29 cellular contexts compared by ENCODE assay signal in the genomic region with DNA sequence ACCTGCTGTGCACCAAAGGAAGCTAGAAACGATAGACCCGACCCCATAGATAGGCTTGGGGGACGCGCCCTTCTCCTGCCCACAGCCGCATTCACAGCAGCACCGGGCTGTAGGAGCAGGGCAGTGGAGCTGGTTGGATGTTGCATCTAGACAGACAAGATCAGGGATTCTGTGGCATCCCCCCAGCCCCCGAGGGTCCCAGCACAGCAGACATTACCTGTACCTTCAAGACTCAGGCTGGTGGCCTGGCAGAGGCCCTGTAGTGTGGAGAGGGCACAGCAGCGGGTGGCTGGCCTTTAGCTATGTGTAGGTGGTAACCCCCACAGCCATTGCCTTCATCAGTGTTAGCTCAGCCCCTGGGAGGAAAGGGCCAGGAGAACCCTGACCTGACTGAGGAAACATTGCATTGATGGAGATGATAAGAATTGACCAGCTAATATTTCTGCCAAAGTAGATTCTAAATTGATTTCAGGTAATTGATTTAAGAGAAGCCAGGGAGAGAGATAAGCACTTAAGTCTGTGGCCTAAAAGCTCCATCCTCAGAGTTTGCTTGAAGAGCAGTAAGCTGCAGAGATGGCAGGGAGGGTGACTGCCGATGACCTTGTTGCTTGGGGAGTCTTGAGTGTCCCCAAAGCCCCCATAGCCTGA.
"Had no signal": no experiment of that assay in that cellular context is flagged by ENCODE, and none has a peak within 500 bp of the region (broad histone marks: within the 10 kb centered on the region; RNA-seq: fewer than 3 reads in every experiment).

No MANE protein-coding gene starts in this region.

- H3K27ac ChIP-seq: ovary, parathyroid adenoma, psoas muscle, right lobe of liver, sigmoid colon, suprapubic skin, testis, tibial artery, transverse colon, upper lobe of right lung, uterus had no signal

- H2AFZ ChIP-seq: parathyroid adenoma had no signal

- H3K4me3 Mint-ChIP-seq: naive thymus-derived CD8-positive, alpha-beta T cell; natural killer cell treated with Interleukin-12 subunit alpha and Interleukin-12 subunit beta and Interleukin-15 and Interleukin-18, amount 100 ng/mL, for 72 hours; nephron progenitor cell; neural crest cell; stimulated activated memory B cell treated with anti-CD40 and anti-IgM and Interleukin-4, amounts not matched to agents 10 μg/mL and 1 μg/mL and 100 μg/mL, for 72 hours; stimulated activated naive CD8-positive, alpha-beta T cell treated with anti-CD3 and anti-CD28 coated beads, Interleukin-15, amount 100 ng/mL, for 72 hours; type B pancreatic cell had no signal

- H3K79me2 ChIP-seq: parathyroid adenoma had no signal

- H3K27me3 ChIP-seq: ovary, right lobe of liver, sigmoid colon, suprapubic skin, testis, tibial artery, transverse colon, upper lobe of right lung, uterus had no signal

- H3K4me1 Mint-ChIP-seq: naive thymus-derived CD8-positive, alpha-beta T cell; stimulated activated naive CD8-positive, alpha-beta T cell treated with anti-CD3 and anti-CD28 coated beads, Interleukin-15, amount 100 ng/mL, for 72 hours had no signal

- H3K9ac ChIP-seq: parathyroid adenoma had no signal

- H3K36me3 ChIP-seq: ovary, right lobe of liver, sigmoid colon, suprapubic skin, tibial artery, transverse colon, upper lobe of right lung, uterus had no signal

- H3K4me3 ChIP-seq: ovary, psoas muscle, right lobe of liver, sigmoid colon, suprapubic skin, testis, tibial artery, transverse colon, upper lobe of right lung, uterus had no signal

- ATAC-seq: naive thymus-derived CD8-positive, alpha-beta T cell; natural killer cell treated with Interleukin-12 subunit alpha and Interleukin-12 subunit beta and Interleukin-15 and Interleukin-18, amount 100 ng/mL, for 72 hours; right cardiac atrium; right lobe of liver; stimulated activated memory B cell treated with anti-CD40 and anti-IgM and Interleukin-4, amounts not matched to agents 10 μg/mL and 1 μg/mL and 100 μg/mL, for 72 hours; stimulated activated naive CD8-positive, alpha-beta T cell treated with anti-CD3 and anti-CD28 coated beads, Interleukin-15, amount 100 ng/mL, for 72 hours; stimulated activated naive CD8-positive, alpha-beta T cell treated with anti-CD3 and anti-CD28 coated beads, Interleukin-15, Interleukin-2, amounts not matched to agents 100 U/mL and 50 U/mL, for 24 hours; upper lobe of right lung had no signal

- DNase-seq: nephron progenitor cell; occipital lobe; ovary; psoas muscle; right cardiac atrium; right lobe of liver; sigmoid colon; small intestine; stimulated activated CD4-positive, alpha-beta T cell treated with anti-CD3 and anti-CD28 coated beads, Interleukin-15, amount 100 ng/mL, for 24 hours; stimulated activated CD4-positive, alpha-beta T cell treated with anti-CD3 and anti-CD28 coated beads, Interleukin-2, amount 100 ng/mL, for 24 hours; stimulated activated CD4-positive, alpha-beta T cell treated with anti-CD3 and anti-CD28 coated beads, Interleukin-2, amount 100 ng/mL, for 48 hours; stimulated activated CD4-positive, alpha-beta T cell treated with anti-CD3 and anti-CD28 coated beads, Interleukin-4, amount 100 ng/mL, for 24 hours; stimulated activated naive CD4-positive, alpha-beta T cell; stimulated activated naive CD8-positive, alpha-beta T cell treated with anti-CD3 and anti-CD28 coated beads, Interleukin-15, amount 100 ng/mL, for 72 hours; stimulated activated naive CD8-positive, alpha-beta T cell treated with anti-CD3 and anti-CD28 coated beads, Interleukin-15, Interleukin-2, amounts not matched to agents 100 U/mL and 50 U/mL, for 24 hours; substantia nigra; testis; tibial artery; transverse colon; upper lobe of right lung; uterus had no signal

- FAIRE-seq: small intestine had no signal

- H3K4me1 ChIP-seq: parathyroid adenoma, psoas muscle, right lobe of liver, suprapubic skin, testis, tibial artery, upper lobe of right lung, uterus had no signal

- H3K9me3 Mint-ChIP-seq: naive thymus-derived CD8-positive, alpha-beta T cell; natural killer cell treated with Interleukin-12 subunit alpha and Interleukin-12 subunit beta and Interleukin-15 and Interleukin-18, amount 100 ng/mL, for 72 hours; nephron progenitor cell; neural crest cell; stimulated activated memory B cell treated with anti-CD40 and anti-IgM and Interleukin-4, amounts not matched to agents 10 μg/mL and 1 μg/mL and 100 μg/mL, for 72 hours; stimulated activated naive CD8-positive, alpha-beta T cell treated with anti-CD3 and anti-CD28 coated beads, Interleukin-15, amount 100 ng/mL, for 72 hours; type B pancreatic cell had no signal

- H3K9me3 ChIP-seq: ovary, psoas muscle, right lobe of liver, sigmoid colon, suprapubic skin, testis, tibial artery, transverse colon, upper lobe of right lung, uterus had no signal

- H3K27ac Mint-ChIP-seq: natural killer cell treated with Interleukin-12 subunit alpha and Interleukin-12 subunit beta and Interleukin-15 and Interleukin-18, amount 100 ng/mL, for 72 hours; nephron progenitor cell; progenitor cell of endocrine pancreas; stimulated activated memory B cell treated with anti-CD40 and anti-IgM and Interleukin-4, amounts not matched to agents 10 μg/mL and 1 μg/mL and 100 μg/mL, for 72 hours; stimulated activated naive CD8-positive, alpha-beta T cell treated with anti-CD3 and anti-CD28 coated beads, Interleukin-15, amount 100 ng/mL, for 72 hours; type B pancreatic cell had no signal

- H3K36me3 Mint-ChIP-seq: naive thymus-derived CD8-positive, alpha-beta T cell; natural killer cell treated with Interleukin-12 subunit alpha and Interleukin-12 subunit beta and Interleukin-15 and Interleukin-18, amount 100 ng/mL, for 72 hours; stimulated activated memory B cell treated with anti-CD40 and anti-IgM and Interleukin-4, amounts not matched to agents 10 μg/mL and 1 μg/mL and 100 μg/mL, for 72 hours; type B pancreatic cell had no signal
